ENCODE assay signal across 8 cellular contexts in the genomic region with DNA sequence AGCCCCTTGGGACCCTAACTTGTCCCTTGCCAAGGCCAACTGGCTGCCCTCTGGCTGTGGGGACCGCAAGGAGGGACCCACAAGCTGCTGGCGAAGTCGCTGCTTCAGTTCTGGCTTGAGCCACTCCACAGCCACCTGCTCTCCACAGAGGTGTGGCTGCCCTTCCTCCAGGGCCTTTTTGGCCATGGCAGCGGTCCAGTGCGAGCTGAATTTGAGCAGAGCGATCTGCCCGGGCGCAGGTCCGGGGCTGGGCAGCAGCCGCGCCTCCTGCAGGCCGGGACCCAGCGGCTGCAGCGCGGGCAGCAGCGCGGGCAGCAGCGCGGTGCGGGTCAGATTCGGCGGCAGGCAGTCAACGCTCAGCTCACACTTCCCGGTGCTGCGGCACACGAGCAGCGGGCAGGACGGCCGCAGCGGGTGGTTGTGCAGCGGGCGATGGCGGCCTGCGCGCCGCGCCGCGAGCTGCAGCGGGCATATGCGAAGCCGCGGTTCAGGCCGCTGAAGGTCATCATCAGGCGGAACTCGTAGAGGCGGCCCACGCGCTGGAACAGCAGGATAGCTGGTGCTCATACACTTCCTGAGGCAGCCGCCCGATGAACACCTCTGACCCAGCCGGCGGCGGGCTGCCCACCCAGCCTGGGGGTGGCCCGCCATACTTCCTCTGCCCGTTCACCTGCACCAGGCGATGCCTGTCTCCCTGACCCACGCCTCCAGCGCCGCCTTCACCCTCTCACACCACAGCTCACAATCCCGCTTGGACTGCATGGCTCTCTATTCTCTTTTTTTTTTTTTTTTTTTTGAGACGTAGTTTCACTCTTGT. TPM values are rescaled to one million over a fixed set of nuclear protein-coding genes. Genes with fewer than 3 reads are reported as not detected.
DNase-seq lines count a peak whose midpoint lies in the region; ATAC-seq and TF ChIP-seq lines count a peak whose summit lies in the region.
"Not testable (repeated sequence)": the region's sequence is repeated elsewhere in the genome, so short reads cannot be mapped to it uniquely, and the experiment has no call there.

No MANE protein-coding gene starts in this region.

- POLR2A ChIA-PET in CD8-positive, alpha-beta T cell (lab: Charles Lee) = interaction anchor here (1.4 kb wide), 1 partner anchor 674 kb away, joined by 4 read pairs; no protein-coding TSS in a partner anchor
- POLR2A ChIA-PET in naive thymus-derived CD8-positive, alpha-beta T cell (lab: Charles Lee) = interaction anchor here (0.6 kb wide), 1 partner anchor 570 kb away, joined by 3 read pairs; no protein-coding TSS in a partner anchor

- peak; percentile 2 for ATAC-seq in CD8-positive, alpha-beta T cell
- peak; percentile 10 to 73 for ATAC-seq in naive thymus-derived CD8-positive, alpha-beta T cell

- CTCF ChIA-PET in CD8-positive, alpha-beta T cell (lab: Charles Lee) = not testable (repeated sequence)

- H3K27me3 Mint-ChIP-seq in CD8-positive, alpha-beta T cell (ENCODE audit: low read depth); HFFc6 (ENCODE audit: insufficient read depth); naive thymus-derived CD8-positive, alpha-beta T cell; stimulated activated naive CD8-positive, alpha-beta T cell treated with anti-CD3 and anti-CD28 coated beads, Interleukin-15, Interleukin-2, amounts not matched to agents 100 ng/mL and 50 ng/mL, for 24 hours: not testable (repeated sequence)

- not testable (repeated sequence) for H3K9ac ChIP-seq in NT2/D1 (ENCODE audit: insufficient read length, low read depth)

- peak overlapping the region; percentile 27 for H3K4me3 ChIP-seq in CD8-positive, alpha-beta T cell (ENCODE audit: low read depth, low read length)
- H3K4me3 ChIP-seq in NT2/D1 (ENCODE audit: insufficient read length, low read depth) (peak overlapping the region; percentile 28), right atrium auricular region (peak overlapping the region; percentile 30 to 46)

- not testable (repeated sequence) for H3K27ac Mint-ChIP-seq in CD8-positive, alpha-beta T cell; HFFc6
- H3K27ac Mint-ChIP-seq in naive thymus-derived CD8-positive, alpha-beta T cell = peak overlapping the region in 8 of 10 donors; percentile 41 to 93 (median 73)
- H3K27ac Mint-ChIP-seq in stimulated activated naive CD8-positive, alpha-beta T cell treated with anti-CD3 and anti-CD28 coated beads, Interleukin-15, Interleukin-2, amounts not matched to agents 100 ng/mL and 50 ng/mL, for 24 hours = peak overlapping the region; percentile 28

- not testable (repeated sequence) for H3K27ac ChIP-seq in CD8-positive, alpha-beta T cell (ENCODE audit: low read depth, low read length); right atrium auricular region

- H3K9me3 Mint-ChIP-seq in CD8-positive, alpha-beta T cell; HFFc6; naive thymus-derived CD8-positive, alpha-beta T cell; stimulated activated naive CD8-positive, alpha-beta T cell treated with anti-CD3 and anti-CD28 coated beads, Interleukin-15, Interleukin-2, amounts not matched to agents 100 ng/mL and 50 ng/mL, for 24 hours: not testable (repeated sequence)

- not testable (repeated sequence) for H3K27me3 ChIP-seq in CD8-positive, alpha-beta T cell (ENCODE audit: insufficient read depth, low read length); right atrium auricular region
- peaks cover 23% of the 10 kb centered on the region for H3K27me3 ChIP-seq in NT2/D1 (ENCODE audit: insufficient read depth, insufficient read length)

- not testable (repeated sequence) for TF ChIP-seq CTCF in CD8-positive, alpha-beta T cell (IDR thresholded peaks at IDR 0.05)
- TF ChIP-seq CTCF in HFFc6 (IDR thresholded peaks at IDR 0.05) (peak; percentile 37), right atrium auricular region (IDR thresholded peaks at IDR 0.05) (peak in 1 of 2 donors; percentile 30)

- H3K4me1 Mint-ChIP-seq in CD8-positive, alpha-beta T cell (ENCODE audit: low read depth) = peaks cover 17% of the 10 kb centered on the region
- peaks cover 27% of the 10 kb centered on the region for H3K4me1 Mint-ChIP-seq in HFFc6 (ENCODE audit: low read depth)
- peaks cover 11 to 24% (median 18%) of the 10 kb centered on the region in 4 donors for H3K4me1 Mint-ChIP-seq in naive thymus-derived CD8-positive, alpha-beta T cell
- peaks cover 19% of the 10 kb centered on the region for H3K4me1 Mint-ChIP-seq in stimulated activated naive CD8-positive, alpha-beta T cell treated with anti-CD3 and anti-CD28 coated beads, Interleukin-15, Interleukin-2, amounts not matched to agents 100 ng/mL and 50 ng/mL, for 24 hours (ENCODE audit: low read depth)

- peaks cover 12% of the 10 kb centered on the region for H3K4me1 ChIP-seq in CD8-positive, alpha-beta T cell (ENCODE audit: insufficient read depth, low read length)
- H3K4me1 ChIP-seq in NT2/D1 (ENCODE audit: insufficient read depth, insufficient read length); right atrium auricular region: not testable (repeated sequence)

- not testable (repeated sequence) for H3K36me3 ChIP-seq in CD8-positive, alpha-beta T cell (ENCODE audit: insufficient read depth, low read length); NT2/D1 (ENCODE audit: insufficient read depth, insufficient read length, low read length); right atrium auricular region

- not testable (repeated sequence) for H3K36me3 Mint-ChIP-seq in CD8-positive, alpha-beta T cell; HFFc6 (ENCODE audit: low read depth); naive thymus-derived CD8-positive, alpha-beta T cell; stimulated activated naive CD8-positive, alpha-beta T cell treated with anti-CD3 and anti-CD28 coated beads, Interleukin-15, Interleukin-2, amounts not matched to agents 100 ng/mL and 50 ng/mL, for 24 hours (ENCODE audit: low read depth)

- peak overlapping the region; percentile 89 for H3K4me3 Mint-ChIP-seq in CD8-positive, alpha-beta T cell
- peak overlapping the region; percentile 82 for H3K4me3 Mint-ChIP-seq in HFFc6
- H3K4me3 Mint-ChIP-seq in naive thymus-derived CD8-positive, alpha-beta T cell = peak overlapping the region; percentile 78 to 93 (median 89)
- peak overlapping the region; percentile 80 for H3K4me3 Mint-ChIP-seq in stimulated activated naive CD8-positive, alpha-beta T cell treated with anti-CD3 and anti-CD28 coated beads, Interleukin-15, Interleukin-2, amounts not matched to agents 100 ng/mL and 50 ng/mL, for 24 hours

- DNase-seq in CD8-positive, alpha-beta T cell; HFFc6; NT2/D1 (ENCODE audit: low read depth, low spot score); right atrium auricular region (ENCODE audit: low spot score): not testable (repeated sequence)
- DNase-seq in activated CD8-positive, alpha-beta memory T cell treated with anti-CD3 and anti-CD28 coated beads, Interleukin-2, amount 50 U/mL, for 48 hours = peak; percentile 58
- peak; percentile 18 for DNase-seq in dedifferentiated amniotic fluid mesenchymal stem cell (ENCODE audit: extremely low spot score)
- peak in 3 of 10 donors; percentile 6 to 38 (median 9) for DNase-seq in naive thymus-derived CD8-positive, alpha-beta T cell

- not testable (repeated sequence) for H3K9me3 ChIP-seq in CD8-positive, alpha-beta T cell (ENCODE audit: low read length); NT2/D1 (ENCODE audit: insufficient read depth, low read length); right atrium auricular region

- intact Hi-C loops in CD8-positive, alpha-beta T cell (cut with DNase I, micrococcal nuclease) = not testable (repeated sequence)

RNA-seq across cellular contexts. Expression of gene LRRC37A, which starts 34.9 kb away (rescaled TPM):
- total RNA-seq in CD8-positive, alpha-beta T cell = 1 to 10 TPM; 2.7 to 3.2 TPM
- total RNA-seq in HFFc6 (2021; fragmentation: NEBNext Ultra II Directional; extraction: Animal tissue kit (Norgen Biotek cat#: 25700)) = under 1 TPM; 0.46 to 0.91 (median 0.68) TPM
- total RNA-seq in right atrium auricular region = under 1 TPM; 0.33 to 0.90 TPM
- total RNA-seq in naive thymus-derived CD8-positive, alpha-beta T cell = 1 to 10 TPM; 7.5 to 9.7 TPM
- 1 to 10 TPM in 1 of 3 donors, under 1 TPM in 2; 0.27 to 1.7 (median 0.42) TPM for polyA plus RNA-seq in naive thymus-derived CD8-positive, alpha-beta T cell
